In the genomic region with DNA sequence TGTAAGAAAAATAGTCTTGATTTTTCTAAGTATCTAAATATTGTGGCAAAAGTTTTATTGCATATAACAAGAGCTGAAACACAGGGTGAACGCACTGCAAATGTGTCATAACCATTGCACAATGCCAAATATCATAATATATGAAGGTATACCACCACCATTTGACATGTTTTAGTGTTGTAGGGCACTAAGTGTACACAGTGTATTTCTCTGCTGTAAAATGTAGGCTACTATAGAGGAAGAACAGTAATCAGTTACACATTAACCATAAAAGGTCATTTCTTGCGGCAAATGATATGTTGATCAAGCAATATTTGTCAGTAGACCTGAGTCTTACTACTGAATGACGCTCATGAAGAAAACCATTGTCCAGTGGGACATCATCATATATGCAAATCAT, we compare ENCODE assay signal across 17 cellular contexts.
"Had no signal": no experiment of that assay in that cellular context is flagged by ENCODE, and none has a peak within 500 bp of the region (broad histone marks: within the 10 kb centered on the region; RNA-seq: fewer than 3 reads in every experiment).

No MANE protein-coding gene starts in this region.

- H3K9me3 Mint-ChIP-seq: activated T-cell treated with anti-CD3 and anti-CD28 coated beads, Interleukin-2, amount 50 U/mL, for 72 hours; effector memory CD8-positive, alpha-beta T cell; mesothelial cell of epicardium had no signal

- H3K4me1 ChIP-seq: thyroid gland, vagina had no signal

- H3K4me1 Mint-ChIP-seq: nephron progenitor cell had no signal

- H3K27ac Mint-ChIP-seq: activated T-cell treated with anti-CD3 and anti-CD28 coated beads, Interleukin-2, amount 50 U/mL, for 72 hours; mesothelial cell of epicardium; nephron progenitor cell had no signal

- ATAC-seq: activated T-cell treated with anti-CD3 and anti-CD28 coated beads, Interleukin-2, amount 50 U/mL, for 72 hours; effector memory CD8-positive, alpha-beta T cell had no signal

- H3K4me3 ChIP-seq: lung, thyroid gland, vagina had no signal

- H3K9me3 ChIP-seq: thyroid gland, vagina had no signal

- H3K27ac ChIP-seq: thyroid gland, vagina, WERI-Rb-1 had no signal

- DNase-seq: activated CD4-positive, alpha-beta T cell treated with anti-CD3 and anti-CD28 coated beads for 1 hour; activated CD4-positive, alpha-beta T cell treated with anti-CD3 and anti-CD28 coated beads, Interleukin-2, amount 50 U/mL, for 4 hours; activated effector memory CD4-positive, alpha-beta T cell treated with anti-CD3 and anti-CD28 coated beads, Interleukin-2, amount 50 U/mL, for 16 hours; activated naive CD4-positive, alpha-beta T cell treated with anti-CD3 and anti-CD28 coated beads, Interleukin-2, amount 50 U/mL, for 16 hours; activated T-cell treated with anti-CD3 and anti-CD28 coated beads, Interleukin-2, amount 50 U/mL, for 72 hours; dermis blood vessel endothelial cell; effector memory CD8-positive, alpha-beta T cell; nephron progenitor cell; occipital lobe; retina; stimulated activated CD4-positive, alpha-beta T cell treated with anti-CD3 and anti-CD28 coated beads, Interleukin-2, amount 100 ng/mL, for 24 hours; stimulated activated naive CD4-positive, alpha-beta T cell treated with Interleukin-2 at 50 U/mL for 16 hours; thyroid gland; WERI-Rb-1 had no signal

- H3K4me3 Mint-ChIP-seq: activated T-cell treated with anti-CD3 and anti-CD28 coated beads, Interleukin-2, amount 50 U/mL, for 72 hours; effector memory CD8-positive, alpha-beta T cell; mesothelial cell of epicardium; nephron progenitor cell had no signal

- H3K36me3 Mint-ChIP-seq: mesothelial cell of epicardium had no signal

- H3K27me3 ChIP-seq: thyroid gland, vagina had no signal

- H3K27me3 Mint-ChIP-seq: effector memory CD8-positive, alpha-beta T cell had no signal

- H3K36me3 ChIP-seq: thyroid gland, vagina, WERI-Rb-1 had no signal
